Comparison of ENCODE assay signal across 9 cellular contexts in genomic region chr7:37832194-37832593, GRCh38. TPM values are rescaled to one million over a fixed set of nuclear protein-coding genes. Genes with fewer than 3 reads are reported as not detected.
DNase-seq lines count a peak whose midpoint lies in the region; ATAC-seq and TF ChIP-seq lines count a peak whose summit lies in the region.
"Had no signal": no experiment of that assay in that cellular context is flagged by ENCODE, and none has a peak within 500 bp of the region (broad histone marks: within the 10 kb centered on the region; RNA-seq: fewer than 3 reads in every experiment).

No MANE protein-coding gene starts in this region.

- TF ChIP-seq CTCF in smooth muscle cell (IDR thresholded peaks at IDR 0.05; ENCODE audit: borderline replicate concordance, insufficient read depth, poor library complexity, severe bottlenecking), result no peak

- peaks cover 8 to 22% of the 10 kb centered on the region in 2 donors for H3K27me3 Mint-ChIP-seq in CD8-positive, alpha-beta memory T cell

- peaks cover 12% of the 10 kb centered on the region for H3K27me3 ChIP-seq in smooth muscle cell (ENCODE audit: low read depth)
- H3K27me3 ChIP-seq in CD8-positive, alpha-beta memory T cell (ENCODE audit: insufficient read depth, low read length, poor library complexity, severe bottlenecking), result no peaks in the 10 kb centered on the region
- H3K27me3 ChIP-seq: neutrophil had no signal

- no peak overlapping the region for H3K4me3 Mint-ChIP-seq in CD8-positive, alpha-beta memory T cell

- H4K20me1 ChIP-seq in smooth muscle cell (ENCODE audit: low read depth), result no peaks in the 10 kb centered on the region

- H3K27ac ChIP-seq in smooth muscle cell (ENCODE audit: low read depth), result no peak overlapping the region
- no peak overlapping the region for H3K27ac ChIP-seq in CD8-positive, alpha-beta memory T cell (ENCODE audit: low read depth, low read length)
- H3K27ac ChIP-seq: neutrophil had no signal

- no peaks in the 10 kb centered on the region for H3K9me3 Mint-ChIP-seq in CD8-positive, alpha-beta memory T cell

- H3K4me3 ChIP-seq in smooth muscle cell, result no peak overlapping the region
- no peak overlapping the region for H3K4me3 ChIP-seq in CD8-positive, alpha-beta memory T cell (ENCODE audit: low read length)

- no peak overlapping the region for H3K27ac Mint-ChIP-seq in CD8-positive, alpha-beta memory T cell

- no peaks in the 10 kb centered on the region for H3K9me3 ChIP-seq in smooth muscle cell (replicated peaks; ENCODE audit: low read depth)
- H3K9me3 ChIP-seq in CD8-positive, alpha-beta memory T cell (ENCODE audit: low read length), result no peaks in the 10 kb centered on the region
- H3K9me3 ChIP-seq: neutrophil had no signal

- DNase-seq in stimulated activated CD4-positive, alpha-beta T cell treated with anti-CD3 and anti-CD28 coated beads, Interleukin-1b, Interleukin-23, amount 100 ng/mL, for 48 hours, result peak; percentile 6
- DNase-seq in stimulated activated CD4-positive, alpha-beta T cell treated with anti-CD3 and anti-CD28 coated beads, Interleukin-4, amount 100 ng/mL, for 24 hours, result no peak
- DNase-seq in OCI-M1 (lab: John Stamatoyannopoulos, UW) (peak; percentile 93), Right ventricle myocardium inferior (ENCODE audit: missing footprints) (peak; percentile 82), smooth muscle cell (lab: John Stamatoyannopoulos, UW; ENCODE audit: unreplicated experiment) (peak; percentile 25), foreskin melanocyte (no peak)
- DNase-seq in CD8-positive, alpha-beta memory T cell, result no peak

- H3K79me2 ChIP-seq in smooth muscle cell (ENCODE audit: low read depth), result no peaks in the 10 kb centered on the region

- intact Hi-C loops in Right ventricle myocardium inferior (cut with DNase I), result loop anchor here (2.0 to 5.0 kb wide), 3 partner anchors 320 to 623 kb away; no protein-coding TSS in a partner anchor

- POLR2A ChIA-PET in CD8-positive, alpha-beta memory T cell (lab: Charles Lee), result no interaction called here

- H3K4me2 ChIP-seq in smooth muscle cell, result no peak overlapping the region

- CTCF ChIA-PET in CD8-positive, alpha-beta memory T cell (lab: Charles Lee), result no interaction called here

- no peak overlapping the region for H2AFZ ChIP-seq in smooth muscle cell (ENCODE audit: low read depth)

- WGBS in smooth muscle cell (ENCODE audit: low lambda C conversion rate), result 34% methylated on average over 4 of the region's 4 CpGs

- ATAC-seq in HG03103 (IDR thresholded peaks at IDR 0.05; ENCODE audit: low read depth, unreplicated experiment), result peak; percentile 84
- ATAC-seq in Right ventricle myocardium inferior, result peak; percentile 96

- peaks cover 4% of the 10 kb centered on the region for H3K4me1 ChIP-seq in smooth muscle cell (ENCODE audit: low read depth)
- no peaks in the 10 kb centered on the region for H3K4me1 ChIP-seq in CD8-positive, alpha-beta memory T cell (ENCODE audit: insufficient read depth, low read length)

- no peaks in the 10 kb centered on the region for H3F3A ChIP-seq in smooth muscle cell (ENCODE audit: low read depth)

- H3K9ac ChIP-seq in smooth muscle cell (ENCODE audit: low read depth), result no peak overlapping the region

- H3K36me3 Mint-ChIP-seq in CD8-positive, alpha-beta memory T cell, result no peaks in the 10 kb centered on the region

- H3K4me1 Mint-ChIP-seq in CD8-positive, alpha-beta memory T cell, result peaks cover 5 to 11% (median 7%) of the 10 kb centered on the region in 3 donors

- no peaks in the 10 kb centered on the region for H3K36me3 ChIP-seq in smooth muscle cell (ENCODE audit: low read depth)
- H3K36me3 ChIP-seq in CD8-positive, alpha-beta memory T cell (ENCODE audit: insufficient read depth, low read length), result no peaks in the 10 kb centered on the region

RNA-seq across cellular contexts. Expression of gene NME8, which starts 16.2 kb away (rescaled TPM):
- total RNA-seq in Right ventricle myocardium inferior (not detected), smooth muscle cell (0.13 TPM in 1 of 2 replicates, not detected in the other)
- polyA plus RNA-seq in smooth muscle cell, result 0.61 and 4.0 TPM in 2 replicates
- total RNA-seq in CD8-positive, alpha-beta memory T cell, result not detected
- not detected for polyA plus RNA-seq in CD8-positive, alpha-beta memory T cell

Comparison
In these comparisons a context has a peak if more than half of its experiments do, and no peak if none do; other contexts are left out.
1. DNase-seq: peak in stimulated activated CD4-positive, alpha-beta T cell treated with anti-CD3 and anti-CD28 coated beads, Interleukin-1b, Interleukin-23, amount 100 ng/mL, for 48 hours (single experiment), OCI-M1 (single experiment), Right ventricle myocardium inferior (single experiment) and smooth muscle cell (single experiment); none in stimulated activated CD4-positive, alpha-beta T cell treated with anti-CD3 and anti-CD28 coated beads, Interleukin-4, amount 100 ng/mL, for 24 hours (single experiment), CD8-positive, alpha-beta memory T cell (0 of 5) and foreskin melanocyte (single experiment).